25 cellular contexts compared by ENCODE assay signal in genomic region chr1:212379366-212379765, GRCh38. TPM values are rescaled to one million over a fixed set of nuclear protein-coding genes. Genes with fewer than 3 reads are reported as not detected.
DNase-seq lines count a peak whose midpoint lies in the region; ATAC-seq and TF ChIP-seq lines count a peak whose summit lies in the region.
"Had no signal": no experiment of that assay in that cellular context is flagged by ENCODE, and none has a peak within 500 bp of the region (broad histone marks: within the 10 kb centered on the region; RNA-seq: fewer than 3 reads in every experiment).

No MANE protein-coding gene starts in this region.

- H3K79me2 ChIP-seq in trophoblast cell (ENCODE audit: control insufficient read depth, insufficient read depth, low read length, poor library complexity), result no peaks in the 10 kb centered on the region

- no peak overlapping the region for H3K27ac ChIP-seq in IMR-90 (ENCODE audit: insufficient read depth, low read length)
- H3K27ac ChIP-seq in trophoblast cell (ENCODE audit: low read depth, low read length), result no peak overlapping the region
- H3K27ac ChIP-seq in right cardiac atrium (ENCODE audit: low read length), result no peak overlapping the region
- H3K27ac ChIP-seq: BLaER1 had no signal

- H3K9me3 Mint-ChIP-seq in activated T-cell treated with anti-CD3 and anti-CD28 coated beads, Interleukin-2, amount 50 U/mL, for 24 hours, result no peaks in the 10 kb centered on the region
- H3K9me3 Mint-ChIP-seq in activated T-cell treated with anti-CD3 and anti-CD28 coated beads, Interleukin-2, amount 50 U/mL, for 72 hours, result no peaks in the 10 kb centered on the region
- H3K9me3 Mint-ChIP-seq: CD14-positive monocyte; CD4-positive, alpha-beta memory T cell; CD4-positive, CD25-positive, alpha-beta regulatory T cell; CD8-positive, alpha-beta memory T cell had no signal

- H4K12ac ChIP-seq in trophoblast cell (ENCODE audit: low read depth, low read length), result no peak overlapping the region

- CTCF ChIA-PET in IMR-90 (lab: Yijun Ruan, JAX), result no interaction called here

- no peak overlapping the region for H4K5ac ChIP-seq in IMR-90 (ENCODE audit: low read depth, low read length)

- no peak overlapping the region for H2BK15ac ChIP-seq in IMR-90 (ENCODE audit: low read depth, low read length)

- no peaks in the 10 kb centered on the region for H3K9me3 ChIP-seq in IMR-90 (ENCODE audit: control insufficient read depth, insufficient read depth, low read length)
- H3K9me3 ChIP-seq in trophoblast cell (ENCODE audit: insufficient read depth, low read depth, low read length), result no peaks in the 10 kb centered on the region
- H3K9me3 ChIP-seq in right cardiac atrium (ENCODE audit: control insufficient read depth, low read length), result no peaks in the 10 kb centered on the region
- H3K9me3 ChIP-seq: BE2C, BLaER1 had no signal

- H3K9me1 ChIP-seq in IMR-90 (ENCODE audit: insufficient read depth, low read length), result peaks cover 11% of the 10 kb centered on the region; the same call in 1 of the 2 replicates

- peaks cover 28% of the 10 kb centered on the region for H3K36me3 ChIP-seq in IMR-90 (ENCODE audit: control insufficient read depth, insufficient read depth, low read length)
- H3K36me3 ChIP-seq in trophoblast cell (ENCODE audit: control insufficient read depth in 1 of 2, insufficient read depth in 2 of 2, low read length in 2 of 2), result peaks cover 15 to 17% of the 10 kb centered on the region in 2 experiments

- ATAC-seq in activated T-cell treated with anti-CD3 and anti-CD28 coated beads, Interleukin-2, amount 50 U/mL, for 72 hours (replicated peaks in 1 of 2), result no peak
- ATAC-seq in IMR-90 (ENCODE audit: low read depth) (no peak), GM19463 (IDR thresholded peaks at IDR 0.05; ENCODE audit: unreplicated experiment) (no peak), right cardiac atrium (no peak)
- ATAC-seq: GM12878 had no signal

- no peak overlapping the region for H3K56ac ChIP-seq in IMR-90 (ENCODE audit: extremely low read depth, insufficient read depth, low read length)

- H4K91ac ChIP-seq in IMR-90 (ENCODE audit: insufficient read depth, low read depth, low read length) (no peak overlapping the region), trophoblast cell (ENCODE audit: low read depth, low read length) (no peak overlapping the region)

- H3K18ac ChIP-seq in IMR-90 (ENCODE audit: low read depth, low read length), result no peak overlapping the region
- H3K18ac ChIP-seq in trophoblast cell (ENCODE audit: low read length), result no peak overlapping the region

- no peak for DNase-seq in activated T-cell treated with anti-CD3 and anti-CD28 coated beads, Interleukin-2, amount 50 U/mL, for 24 hours
- no peak for DNase-seq in activated T-cell treated with anti-CD3 and anti-CD28 coated beads, Interleukin-2, amount 50 U/mL, for 72 hours
- no peak for DNase-seq in IMR-90
- peak; percentile 73 for DNase-seq in Jurkat, Clone E6-1 (ENCODE audit: low read depth, low spot score)
- DNase-seq in trophoblast cell, result no peak
- DNase-seq in right cardiac atrium, result no peak
- DNase-seq: 8988T; ACHN; BE2C; C1 segment of cervical spinal cord; CD4-positive, alpha-beta memory T cell; CD4-positive, CD25-positive, alpha-beta regulatory T cell; CD8-positive, alpha-beta memory T cell; COR-L47; DMS 273 treated with DMSO at 0.1 percent for 48 hours; DMS153; DMS53; DMS79; DND-41; EL; GDM1 had no signal

- H2BK120ac ChIP-seq in IMR-90 (ENCODE audit: low read depth, low read length) (no peak overlapping the region), trophoblast cell (ENCODE audit: insufficient read depth, low read length, poor library complexity) (no peak overlapping the region)

- no peak overlapping the region for H2BK20ac ChIP-seq in IMR-90 (ENCODE audit: low read depth, low read length)

- H3K4me1 Mint-ChIP-seq in activated T-cell treated with anti-CD3 and anti-CD28 coated beads, Interleukin-2, amount 50 U/mL, for 24 hours (ENCODE audit: low read depth), result no peaks in the 10 kb centered on the region
- H3K4me1 Mint-ChIP-seq in activated T-cell treated with anti-CD3 and anti-CD28 coated beads, Interleukin-2, amount 50 U/mL, for 72 hours (ENCODE audit: low read depth), result no peaks in the 10 kb centered on the region
- H3K4me1 Mint-ChIP-seq: CD4-positive, alpha-beta memory T cell; CD8-positive, alpha-beta memory T cell had no signal

- TF ChIP-seq RAD21 in IMR-90 (IDR thresholded peaks at IDR 0.05; ENCODE audit: low read length), result no peak

- H3K27me3 Mint-ChIP-seq in activated T-cell treated with anti-CD3 and anti-CD28 coated beads, Interleukin-2, amount 50 U/mL, for 24 hours, result no peaks in the 10 kb centered on the region
- H3K27me3 Mint-ChIP-seq in activated T-cell treated with anti-CD3 and anti-CD28 coated beads, Interleukin-2, amount 50 U/mL, for 72 hours (ENCODE audit: low read depth), result no peaks in the 10 kb centered on the region
- H3K27me3 Mint-ChIP-seq: CD4-positive, alpha-beta memory T cell; CD4-positive, CD25-positive, alpha-beta regulatory T cell; CD8-positive, alpha-beta memory T cell had no signal

- no peak overlapping the region for H3K4me3 Mint-ChIP-seq in activated T-cell treated with anti-CD3 and anti-CD28 coated beads, Interleukin-2, amount 50 U/mL, for 24 hours
- no peak overlapping the region for H3K4me3 Mint-ChIP-seq in activated T-cell treated with anti-CD3 and anti-CD28 coated beads, Interleukin-2, amount 50 U/mL, for 72 hours
- H3K4me3 Mint-ChIP-seq: CD14-positive monocyte; CD4-positive, alpha-beta memory T cell; CD4-positive, CD25-positive, alpha-beta regulatory T cell; CD8-positive, alpha-beta memory T cell had no signal

- peak overlapping the region; percentile 70 for H2AK9ac ChIP-seq in IMR-90 (replicated peaks; ENCODE audit: low read depth, low read length, poor library complexity)

- H4K8ac ChIP-seq in IMR-90 (ENCODE audit: low read depth in 2 of 2, low read length in 2 of 2) (no peak overlapping the region), trophoblast cell (ENCODE audit: low read depth, low read length) (no peak overlapping the region)

- H3K27me3 ChIP-seq in IMR-90 (ENCODE audit: control insufficient read depth, insufficient read depth, low read length), result no peaks in the 10 kb centered on the region
- H3K27me3 ChIP-seq in trophoblast cell (ENCODE audit: insufficient read depth, low read length), result no peaks in the 10 kb centered on the region
- H3K27me3 ChIP-seq in right cardiac atrium (ENCODE audit: control insufficient read depth, insufficient read depth), result no peaks in the 10 kb centered on the region
- H3K27me3 ChIP-seq: BE2C, BLaER1 had no signal

- H4K20me1 ChIP-seq in IMR-90 (ENCODE audit: insufficient read depth, low read length), result no peaks in the 10 kb centered on the region

- H3K4me3 ChIP-seq in IMR-90 (ENCODE audit: insufficient read depth, low read depth, low read length), result no peak overlapping the region
- H3K4me3 ChIP-seq in Jurkat, Clone E6-1 (ENCODE audit: low read length), result no peak overlapping the region
- peak overlapping the region; percentile 36 for H3K4me3 ChIP-seq in trophoblast cell (ENCODE audit: low read depth, low read length)
- no peak overlapping the region for H3K4me3 ChIP-seq in right cardiac atrium (ENCODE audit: low read length)
- H3K4me3 ChIP-seq: BLaER1, GM12878 had no signal

- TF ChIP-seq POLR2A in IMR-90 (IDR thresholded peaks at IDR 0.05; ENCODE audit: low read depth, low read length), result no peak

- TF ChIP-seq CTCF in IMR-90 (conservative IDR thresholded peaks at IDR 0.05; ENCODE audit: low read depth, low read length), result no peak

- no peak overlapping the region for H3K14ac ChIP-seq in IMR-90 (replicated peaks; ENCODE audit: low read depth, low read length)
- H3K14ac ChIP-seq in trophoblast cell (ENCODE audit: low read length), result no peak overlapping the region

- H3K79me1 ChIP-seq in IMR-90 (ENCODE audit: low read depth in 1 of 2, low read length in 2 of 2) (no peaks in the 10 kb centered on the region), trophoblast cell (ENCODE audit: low read length) (no peaks in the 10 kb centered on the region)

- BruUV-seq in IMR-90 (replicated peaks; lab: Mats Ljungman, UMichigan), result no TSS peak

- no peak overlapping the region for H3K9ac ChIP-seq in IMR-90 (ENCODE audit: low read depth, low read length)
- H3K9ac ChIP-seq in trophoblast cell (ENCODE audit: low read length), result no peak overlapping the region
- H3K9ac ChIP-seq: BLaER1 had no signal

- dilution Hi-C loops in IMR-90 (cut with HindIII; ENCODE audit: low sequenced_read_pairs, unreplicated experiment), result no loop called here

- peak overlapping the region; percentile 26 for H3K27ac Mint-ChIP-seq in activated T-cell treated with anti-CD3 and anti-CD28 coated beads, Interleukin-2, amount 50 U/mL, for 24 hours
- H3K27ac Mint-ChIP-seq in activated T-cell treated with anti-CD3 and anti-CD28 coated beads, Interleukin-2, amount 50 U/mL, for 72 hours, result no peak overlapping the region
- H3K27ac Mint-ChIP-seq: CD4-positive, CD25-positive, alpha-beta regulatory T cell had no signal

- WGBS in IMR-90 (ENCODE audit: extremely low coverage in 2 of 2, insufficient read length in 1 of 2), 2 experiments, result 100% methylated on average over 1 of the region's 2 CpGs; no CpG with 5 or more reads in 1 of the 2 experiments
- no CpG with 5 or more reads among the region's 2 CpGs for WGBS in trophoblast cell (ENCODE audit: extremely low coverage, insufficient coverage, insufficient read length)
- 93% methylated on average over 2 of the region's 2 CpGs for WGBS in right cardiac atrium

- H3K36me3 Mint-ChIP-seq in activated T-cell treated with anti-CD3 and anti-CD28 coated beads, Interleukin-2, amount 50 U/mL, for 24 hours (ENCODE audit: low read depth), result peaks cover 88% of the 10 kb centered on the region
- H3K36me3 Mint-ChIP-seq in activated T-cell treated with anti-CD3 and anti-CD28 coated beads, Interleukin-2, amount 50 U/mL, for 72 hours (ENCODE audit: insufficient read depth in 2 of 2), result peaks cover 1 to 9% of the 10 kb centered on the region in 2 donors

- H2BK5ac ChIP-seq in IMR-90 (ENCODE audit: low read depth, low read length, poor library complexity, severe bottlenecking) (no peak overlapping the region), trophoblast cell (ENCODE audit: low read depth, low read length, poor library complexity) (no peak overlapping the region)

- intact Hi-C loops in IMR-90 (cut with micrococcal nuclease), result no loop called here
- intact Hi-C loops in right cardiac atrium (cut with DNase I), result loop anchor here in 1 of 4 donors (10.0 kb wide), 1 partner anchor 75 kb away; no protein-coding TSS in a partner anchor

- no peak overlapping the region for H3K4me2 ChIP-seq in IMR-90 (ENCODE audit: low read depth, low read length)
- no peak overlapping the region for H3K4me2 ChIP-seq in trophoblast cell (ENCODE audit: low read length)
- H3K4me2 ChIP-seq: BLaER1 had no signal

- in situ Hi-C loops in IMR-90 (cut with MboI; ENCODE audit: low sequenced_read_pairs), result no loop called here

- H2AFZ ChIP-seq in IMR-90 (replicated peaks; ENCODE audit: low read length, poor library complexity), result no peak overlapping the region
- no peak overlapping the region for H2AFZ ChIP-seq in trophoblast cell (ENCODE audit: insufficient read depth, low read length, poor library complexity)

- H3K4ac ChIP-seq in IMR-90 (ENCODE audit: low read depth, low read length) (no peak overlapping the region), trophoblast cell (ENCODE audit: low read depth, low read length) (no peak overlapping the region)

- no peak overlapping the region for H2BK12ac ChIP-seq in trophoblast cell (ENCODE audit: low read length)

- POLR2A ChIA-PET in IMR-90 (lab: Charles Lee; ENCODE audit: unreplicated experiment), result no interaction called here

- H3K4me1 ChIP-seq in IMR-90 (ENCODE audit: control insufficient read depth, insufficient read depth, low read length) (no peaks in the 10 kb centered on the region), trophoblast cell (ENCODE audit: control insufficient read depth in 1 of 2, insufficient read depth in 2 of 2, low read length in 2 of 2) (no peaks in the 10 kb centered on the region), right cardiac atrium (ENCODE audit: control insufficient read depth, insufficient read depth, low read length) (no peaks in the 10 kb centered on the region)
- H3K4me1 ChIP-seq: BE2C, BLaER1 had no signal

- H2AK5ac ChIP-seq in IMR-90 (ENCODE audit: low read depth, low read length), result no peak overlapping the region
- no peak overlapping the region for H2AK5ac ChIP-seq in trophoblast cell (ENCODE audit: low read length)

- H3K23ac ChIP-seq in IMR-90 (ENCODE audit: low read depth, low read length) (no peak overlapping the region), trophoblast cell (ENCODE audit: low read length) (no peak overlapping the region)

RNA-seq across cellular contexts. Expression of gene PACC1, which starts 35.3 kb away (rescaled TPM):
- total RNA-seq in activated T-cell treated with anti-CD3 and anti-CD28 coated beads, Interleukin-2, amount 50 U/mL, for 72 hours, result 10 to 100 TPM; 10.2 to 11.7 TPM
- 8.6 and 10.6 TPM in 2 replicates for total RNA-seq in IMR-90 (2012; rRNA removed)
- 12.0 and 13.4 TPM in 2 replicates for polyA plus RNA-seq in IMR-90 (2012; rRNA removed)
- 5.5 and 7.8 TPM in 2 replicates for polyA plus RNA-seq in IMR-90 (2012; cell fraction: cytosol; rRNA removed)
- polyA plus RNA-seq in IMR-90 (2012; cell fraction: nucleus; rRNA removed; ENCODE audit: low replicate concordance), result 5.6 and 7.5 TPM in 2 replicates
- 39.3 TPM for polyA plus RNA-seq in Jurkat, Clone E6-1 (2012; ENCODE audit: insufficient read depth, insufficient read length)
- 5.9 and 6.2 TPM in 2 replicates for polyA plus RNA-seq in trophoblast cell (2013)
- total RNA-seq in right cardiac atrium, result 1 to 10 TPM; 3.2 to 4.9 (median 4.3) TPM
- polyA plus RNA-seq in right cardiac atrium, result 2.3 TPM

RNA-seq across cellular contexts. Expression of gene NENF, which starts 53.4 kb away (rescaled TPM):
- total RNA-seq in activated T-cell treated with anti-CD3 and anti-CD28 coated beads, Interleukin-2, amount 50 U/mL, for 72 hours, result 10 to 100 TPM; 36.9 to 40.7 TPM
- total RNA-seq in IMR-90 (2012; rRNA removed), result 15.0 and 16.0 TPM in 2 replicates
- polyA plus RNA-seq in IMR-90 (2012; rRNA removed), result 40.4 and 50.6 TPM in 2 replicates
- polyA plus RNA-seq in IMR-90 (2012; cell fraction: cytosol; rRNA removed), result 42.0 and 55.1 TPM in 2 replicates
- polyA plus RNA-seq in IMR-90 (2012; cell fraction: nucleus; rRNA removed; ENCODE audit: low replicate concordance), result 11.2 and 13.0 TPM in 2 replicates
- 82.7 TPM for polyA plus RNA-seq in Jurkat, Clone E6-1 (2012; ENCODE audit: insufficient read depth, insufficient read length)
- 18.4 and 19.1 TPM in 2 replicates for polyA plus RNA-seq in trophoblast cell (2013)
- total RNA-seq in right cardiac atrium, result 100 to 1,000 TPM in 3 of 4 donors, 10 to 100 TPM in 1; 99.4 to 117 (median 104) TPM
- polyA plus RNA-seq in right cardiac atrium, result 121 TPM
